ENCODE assay signal across 18 cellular contexts in the genomic region with DNA sequence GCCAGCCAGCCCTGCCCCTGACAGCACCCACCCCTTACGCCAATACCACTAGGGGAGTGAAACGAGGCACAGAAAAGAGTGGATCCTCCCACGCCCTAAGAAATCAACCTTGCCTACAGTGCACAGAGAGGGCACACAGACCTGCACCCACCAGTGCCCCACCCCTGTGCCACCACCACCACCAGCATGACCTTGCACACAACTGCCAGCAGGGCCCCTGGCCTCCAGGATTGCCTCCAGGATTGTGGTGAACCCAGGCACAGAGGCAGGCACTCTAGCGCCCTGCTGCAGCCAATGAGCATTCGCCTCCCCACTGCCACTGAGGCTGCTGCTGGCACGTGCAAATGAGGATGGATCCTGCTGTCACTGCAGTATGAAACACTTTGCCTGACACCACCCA. TPM values are rescaled to one million over a fixed set of nuclear protein-coding genes. Genes with fewer than 3 reads are reported as not detected.
DNase-seq lines count a peak whose midpoint lies in the region; ATAC-seq and TF ChIP-seq lines count a peak whose summit lies in the region.
"Had no signal": no experiment of that assay in that cellular context is flagged by ENCODE, and none has a peak within 500 bp of the region (broad histone marks: within the 10 kb centered on the region; RNA-seq: fewer than 3 reads in every experiment).

No MANE protein-coding gene starts in this region.

- no peak overlapping the region for H3K23ac ChIP-seq in mesenchymal stem cell (ENCODE audit: low read length in 2 of 2)

- H3K36me3 ChIP-seq in mesenchymal stem cell (ENCODE audit: control insufficient read depth in 1 of 2, insufficient read depth in 2 of 2, low read depth in 1 of 2, low read length in 2 of 2): no peaks in the 10 kb centered on the region
- H3K36me3 ChIP-seq: BLaER1, HAP-1 had no signal

- H2AFZ ChIP-seq in mesenchymal stem cell (ENCODE audit: low read depth, low read length): no peak overlapping the region
- H2AFZ ChIP-seq: GM23248 had no signal

- H3K27ac Mint-ChIP-seq in natural killer cell treated with Interleukin-12 subunit alpha and Interleukin-12 subunit beta and Interleukin-15 and Interleukin-18, amount 100 ng/mL, for 72 hours: no peak overlapping the region
- H3K27ac Mint-ChIP-seq in natural killer cell: no peak overlapping the region
- H3K27ac Mint-ChIP-seq in stimulated activated effector memory CD8-positive, alpha-beta T cell treated with anti-CD3 and anti-CD28 coated beads, Interleukin-12 subunit alpha, Interleukin-12 subunit beta, amount 100 ng/mL, for 72 hours: no peak overlapping the region
- H3K27ac Mint-ChIP-seq: CD8-positive, alpha-beta T cell had no signal

- no peak overlapping the region for H4K8ac ChIP-seq in mesenchymal stem cell (ENCODE audit: low read length)

- TF ChIP-seq CTCF in natural killer cell (IDR thresholded peaks at IDR 0.05): no peak

- H2BK5ac ChIP-seq in mesenchymal stem cell (ENCODE audit: low read depth, low read length, poor library complexity, severe bottlenecking): no peak overlapping the region

- no peak overlapping the region for H3K27ac ChIP-seq in mesenchymal stem cell (ENCODE audit: low read length, poor library complexity, severe bottlenecking)
- H3K27ac ChIP-seq: BLaER1, GM23248 had no signal

- DNase-seq in natural killer cell treated with Interleukin-12 subunit alpha and Interleukin-12 subunit beta and Interleukin-15 and Interleukin-18, amount 100 ng/mL, for 72 hours (ENCODE audit: low spot score): no peak
- DNase-seq in natural killer cell (no peak), mesenchymal stem cell (no peak), DMS79 (lab: John Stamatoyannopoulos, UW) (no peak), NCI-H1436 (lab: John Stamatoyannopoulos, UW) (no peak)
- DNase-seq in stimulated activated effector memory CD8-positive, alpha-beta T cell treated with anti-CD3 and anti-CD28 coated beads, Interleukin-12 subunit alpha, Interleukin-12 subunit beta, amount 100 ng/mL, for 72 hours (ENCODE audit: low spot score in 2 of 2): no peak
- DNase-seq: 8988T; Calu3; CD8-positive, alpha-beta T cell; DND-41; EL; GM23248 had no signal

- no peak overlapping the region for H2BK12ac ChIP-seq in mesenchymal stem cell (ENCODE audit: low read length in 2 of 2)

- no peak overlapping the region for H2BK15ac ChIP-seq in mesenchymal stem cell (ENCODE audit: low read depth, poor library complexity, severe bottlenecking)

- intact Hi-C loops in natural killer cell (cut with micrococcal nuclease): no loop called here

- no peaks in the 10 kb centered on the region for H3K4me1 Mint-ChIP-seq in natural killer cell treated with Interleukin-12 subunit alpha and Interleukin-12 subunit beta and Interleukin-15 and Interleukin-18, amount 100 ng/mL, for 72 hours (ENCODE audit: low read depth in 2 of 2)
- H3K4me1 Mint-ChIP-seq in natural killer cell: no peaks in the 10 kb centered on the region
- H3K4me1 Mint-ChIP-seq in stimulated activated effector memory CD8-positive, alpha-beta T cell treated with anti-CD3 and anti-CD28 coated beads, Interleukin-12 subunit alpha, Interleukin-12 subunit beta, amount 100 ng/mL, for 72 hours: no peaks in the 10 kb centered on the region

- H3K14ac ChIP-seq in mesenchymal stem cell (ENCODE audit: low read length in 2 of 2): no peak overlapping the region

- H3K4ac ChIP-seq in mesenchymal stem cell (ENCODE audit: low read depth in 1 of 2, low read length in 2 of 2): no peak overlapping the region

- no peak overlapping the region for H3K18ac ChIP-seq in mesenchymal stem cell (ENCODE audit: low read depth in 1 of 2, low read length in 2 of 2)

- WGBS in mesenchymal stem cell: 92% methylated on average over 6 of the region's 6 CpGs

- no peaks in the 10 kb centered on the region for H3K27me3 ChIP-seq in mesenchymal stem cell (ENCODE audit: control insufficient read depth in 1 of 2, insufficient read depth in 1 of 2, low read length in 2 of 2)
- H3K27me3 ChIP-seq: BLaER1 had no signal

- no peak overlapping the region for H2BK120ac ChIP-seq in mesenchymal stem cell (ENCODE audit: low read depth, low read length)

- H3K4me3 ChIP-seq in mesenchymal stem cell (ENCODE audit: insufficient read depth in 1 of 2, low read depth in 1 of 2, low read length in 2 of 2): no peak overlapping the region
- H3K4me3 ChIP-seq: BLaER1, GM12878, GM23248, HAP-1 had no signal

- no peak overlapping the region for H2AK5ac ChIP-seq in mesenchymal stem cell (ENCODE audit: low read length, severe bottlenecking)

- peaks cover 4% of the 10 kb centered on the region for H3K9me3 ChIP-seq in mesenchymal stem cell (ENCODE audit: control insufficient read depth, low read length)
- H3K9me3 ChIP-seq: HAP-1 had no signal

- no peak overlapping the region for H3K4me2 ChIP-seq in mesenchymal stem cell (ENCODE audit: low read length, poor library complexity, severe bottlenecking)
- H3K4me2 ChIP-seq: BLaER1 had no signal

- H3K9ac ChIP-seq in mesenchymal stem cell (ENCODE audit: low read length): no peak overlapping the region
- H3K9ac ChIP-seq: BLaER1, GM23248 had no signal

- peaks cover 5% of the 10 kb centered on the region for H3K9me3 Mint-ChIP-seq in natural killer cell treated with Interleukin-12 subunit alpha and Interleukin-12 subunit beta and Interleukin-15 and Interleukin-18, amount 100 ng/mL, for 72 hours
- peaks cover 0 to 2% of the 10 kb centered on the region in 2 donors for H3K9me3 Mint-ChIP-seq in natural killer cell
- no peaks in the 10 kb centered on the region for H3K9me3 Mint-ChIP-seq in stimulated activated effector memory CD8-positive, alpha-beta T cell treated with anti-CD3 and anti-CD28 coated beads, Interleukin-12 subunit alpha, Interleukin-12 subunit beta, amount 100 ng/mL, for 72 hours
- H3K9me3 Mint-ChIP-seq: CD8-positive, alpha-beta T cell had no signal

- peak; percentile 27 to 32 for ATAC-seq in natural killer cell treated with Interleukin-12 subunit alpha and Interleukin-12 subunit beta and Interleukin-15 and Interleukin-18, amount 100 ng/mL, for 72 hours
- ATAC-seq in natural killer cell (no peak), GM19351 (IDR thresholded peaks at IDR 0.05; ENCODE audit: unreplicated experiment) (no peak)
- peak; percentile 43 for ATAC-seq in stimulated activated effector memory CD8-positive, alpha-beta T cell treated with anti-CD3 and anti-CD28 coated beads, Interleukin-12 subunit alpha, Interleukin-12 subunit beta, amount 100 ng/mL, for 72 hours
- ATAC-seq: CD8-positive, alpha-beta T cell; GM12878 had no signal

- no peaks in the 10 kb centered on the region for H3K36me3 Mint-ChIP-seq in natural killer cell treated with Interleukin-12 subunit alpha and Interleukin-12 subunit beta and Interleukin-15 and Interleukin-18, amount 100 ng/mL, for 72 hours
- no peaks in the 10 kb centered on the region for H3K36me3 Mint-ChIP-seq in natural killer cell
- H3K36me3 Mint-ChIP-seq in stimulated activated effector memory CD8-positive, alpha-beta T cell treated with anti-CD3 and anti-CD28 coated beads, Interleukin-12 subunit alpha, Interleukin-12 subunit beta, amount 100 ng/mL, for 72 hours: no peaks in the 10 kb centered on the region
- H3K36me3 Mint-ChIP-seq: CD8-positive, alpha-beta T cell had no signal

- H3K4me1 ChIP-seq in mesenchymal stem cell (ENCODE audit: control insufficient read depth, insufficient read depth, low read depth, low read length): peaks cover 1% of the 10 kb centered on the region
- H3K4me1 ChIP-seq: BLaER1 had no signal

- H3K27me3 Mint-ChIP-seq in natural killer cell treated with Interleukin-12 subunit alpha and Interleukin-12 subunit beta and Interleukin-15 and Interleukin-18, amount 100 ng/mL, for 72 hours: peaks cover 21 to 41% of the 10 kb centered on the region in 2 donors
- H3K27me3 Mint-ChIP-seq in natural killer cell (ENCODE audit: low read depth in 2 of 2): peaks cover 11 to 20% of the 10 kb centered on the region in 2 donors

- peak overlapping the region; percentile 4 for H4K91ac ChIP-seq in mesenchymal stem cell (ENCODE audit: low read length)

- no peak overlapping the region for H3K4me3 Mint-ChIP-seq in natural killer cell treated with Interleukin-12 subunit alpha and Interleukin-12 subunit beta and Interleukin-15 and Interleukin-18, amount 100 ng/mL, for 72 hours
- H3K4me3 Mint-ChIP-seq in natural killer cell: no peak overlapping the region
- H3K4me3 Mint-ChIP-seq in stimulated activated effector memory CD8-positive, alpha-beta T cell treated with anti-CD3 and anti-CD28 coated beads, Interleukin-12 subunit alpha, Interleukin-12 subunit beta, amount 100 ng/mL, for 72 hours: no peak overlapping the region
- H3K4me3 Mint-ChIP-seq: CD8-positive, alpha-beta T cell had no signal

- no peaks in the 10 kb centered on the region for H3K79me1 ChIP-seq in mesenchymal stem cell (replicated peaks; ENCODE audit: low read length, poor library complexity, severe bottlenecking)

RNA-seq across cellular contexts. Expression of a gene that starts 23.5 kb away (rescaled TPM):
- not detected for total RNA-seq in natural killer cell treated with Interleukin-12 subunit alpha and Interleukin-12 subunit beta and Interleukin-15 and Interleukin-18, amount 100 ng/mL, for 72 hours
- under 1 TPM in 1 of 3 donors, not detected in 2; 0.05 TPM for total RNA-seq in natural killer cell
- 104 TPM for polyA plus RNA-seq in mesenchymal stem cell (2013, experiment 1 of 2)
- 103 TPM for polyA plus RNA-seq in mesenchymal stem cell (2013, experiment 2 of 2)
- total RNA-seq: Calu3; CD8-positive, alpha-beta T cell; G401; GM12878; HT-29 had no signal

Comparison
In these comparisons a context has a peak if more than half of its experiments do, and no peak if none do; other contexts are left out.
1. ATAC-seq: peak in natural killer cell treated with Interleukin-12 subunit alpha and Interleukin-12 subunit beta and Interleukin-15 and Interleukin-18, amount 100 ng/mL, for 72 hours (2 of 2) and stimulated activated effector memory CD8-positive, alpha-beta T cell treated with anti-CD3 and anti-CD28 coated beads, Interleukin-12 subunit alpha, Interleukin-12 subunit beta, amount 100 ng/mL, for 72 hours (single experiment); none in natural killer cell (0 of 3) and GM19351 (single experiment).